ENCODE assay signal across 28 cellular contexts in the genomic region with DNA sequence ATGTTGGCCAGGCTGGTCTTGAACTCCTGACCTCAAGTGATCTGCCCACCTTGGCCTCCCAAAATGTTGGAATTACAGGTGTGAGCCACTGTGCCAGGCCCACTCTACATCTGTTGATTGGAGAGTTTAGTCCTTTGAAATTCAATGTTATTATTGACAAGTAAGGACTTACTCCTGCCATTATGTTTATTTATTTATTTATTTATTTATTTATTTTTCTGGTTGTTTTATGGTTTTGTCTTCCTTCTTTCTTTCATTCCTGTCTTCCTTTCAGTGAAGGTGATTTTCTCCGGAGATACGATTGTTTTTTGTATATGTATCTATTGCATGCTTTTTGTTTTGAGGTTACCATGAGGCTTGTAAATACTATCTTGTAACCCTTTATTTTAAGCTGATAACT.
"Had no signal": no experiment of that assay in that cellular context is flagged by ENCODE, and none has a peak within 500 bp of the region (broad histone marks: within the 10 kb centered on the region; RNA-seq: fewer than 3 reads in every experiment).

No MANE protein-coding gene starts in this region.

- H3K27ac Mint-ChIP-seq: stimulated activated effector memory CD8-positive, alpha-beta T cell treated with anti-CD3 and anti-CD28 coated beads, Interleukin-12 subunit alpha, Interleukin-12 subunit beta, amount 100 ng/mL, for 72 hours; stimulated activated memory B cell treated with anti-CD40 and anti-IgM and Interleukin-4, amounts not matched to agents 10 μg/mL and 1 μg/mL and 100 μg/mL, for 72 hours; stimulated activated naive B cell treated with anti-CD40 and anti-IgM and Interleukin-4, amounts not matched to agents 10 μg/mL and 1 μg/mL and 100 μg/mL, for 72 hours; stimulated activated naive CD8-positive, alpha-beta T cell treated with anti-CD3 and anti-CD28 coated beads, Interleukin-15, amount 100 ng/mL, for 72 hours; stimulated activated naive CD8-positive, alpha-beta T cell treated with anti-CD3 and anti-CD28 coated beads, Interleukin-15, Interleukin-2, amounts not matched to agents 100 ng/mL and 50 ng/mL, for 24 hours; type B pancreatic cell had no signal

- H3K4me1 Mint-ChIP-seq: stimulated activated effector memory CD8-positive, alpha-beta T cell treated with anti-CD3 and anti-CD28 coated beads, Interleukin-12 subunit alpha, Interleukin-12 subunit beta, amount 100 ng/mL, for 72 hours; stimulated activated memory B cell treated with anti-CD40 and anti-IgM and Interleukin-4, amounts not matched to agents 10 μg/mL and 1 μg/mL and 100 μg/mL, for 72 hours; stimulated activated naive B cell treated with anti-CD40 and anti-IgM and Interleukin-4, amounts not matched to agents 10 μg/mL and 1 μg/mL and 100 μg/mL, for 72 hours; stimulated activated naive CD8-positive, alpha-beta T cell treated with anti-CD3 and anti-CD28 coated beads, Interleukin-15, amount 100 ng/mL, for 72 hours had no signal

- H3K36me3 Mint-ChIP-seq: stimulated activated effector memory CD8-positive, alpha-beta T cell treated with anti-CD3 and anti-CD28 coated beads, Interleukin-12 subunit alpha, Interleukin-12 subunit beta, amount 100 ng/mL, for 72 hours; stimulated activated memory B cell treated with anti-CD40 and anti-IgM and Interleukin-4, amounts not matched to agents 10 μg/mL and 1 μg/mL and 100 μg/mL, for 72 hours; stimulated activated naive B cell treated with anti-CD40 and anti-IgM and Interleukin-4, amounts not matched to agents 10 μg/mL and 1 μg/mL and 100 μg/mL, for 72 hours; type B pancreatic cell had no signal

- H3K4me3 ChIP-seq: stomach, suprapubic skin, testis, thoracic aorta, thyroid gland, tibial artery, tibial nerve, transverse colon, upper lobe of left lung, upper lobe of right lung, uterus, vagina had no signal

- H3K36me3 ChIP-seq: stomach, suprapubic skin, thoracic aorta, thyroid gland, tibial artery, tibial nerve, transverse colon, upper lobe of left lung, upper lobe of right lung, uterus, vagina had no signal

- H3K9me3 Mint-ChIP-seq: stimulated activated effector memory CD8-positive, alpha-beta T cell treated with anti-CD3 and anti-CD28 coated beads, Interleukin-12 subunit alpha, Interleukin-12 subunit beta, amount 100 ng/mL, for 72 hours; stimulated activated memory B cell treated with anti-CD40 and anti-IgM and Interleukin-4, amounts not matched to agents 10 μg/mL and 1 μg/mL and 100 μg/mL, for 72 hours; stimulated activated naive CD8-positive, alpha-beta T cell treated with anti-CD3 and anti-CD28 coated beads, Interleukin-15, Interleukin-2, amounts not matched to agents 100 ng/mL and 50 ng/mL, for 24 hours; type B pancreatic cell had no signal

- H3K4me3 Mint-ChIP-seq: stimulated activated effector memory CD8-positive, alpha-beta T cell treated with anti-CD3 and anti-CD28 coated beads, Interleukin-12 subunit alpha, Interleukin-12 subunit beta, amount 100 ng/mL, for 72 hours; stimulated activated memory B cell treated with anti-CD40 and anti-IgM and Interleukin-4, amounts not matched to agents 10 μg/mL and 1 μg/mL and 100 μg/mL, for 72 hours; stimulated activated naive B cell treated with anti-CD40 and anti-IgM and Interleukin-4, amounts not matched to agents 10 μg/mL and 1 μg/mL and 100 μg/mL, for 72 hours; stimulated activated naive CD8-positive, alpha-beta T cell treated with anti-CD3 and anti-CD28 coated beads, Interleukin-15, amount 100 ng/mL, for 72 hours; stimulated activated naive CD8-positive, alpha-beta T cell treated with anti-CD3 and anti-CD28 coated beads, Interleukin-15, Interleukin-2, amounts not matched to agents 100 ng/mL and 50 ng/mL, for 24 hours; type B pancreatic cell had no signal

- H3K9me3 ChIP-seq: testis, thoracic aorta, thyroid gland, tibial artery, tibial nerve, transverse colon, upper lobe of left lung, upper lobe of right lung, uterus, vagina had no signal

- H3K27ac ChIP-seq: stomach, suprapubic skin, testis, thoracic aorta, thyroid gland, tibial artery, tibial nerve, transverse colon, upper lobe of left lung, upper lobe of right lung, uterus, vagina had no signal

- H3K27me3 Mint-ChIP-seq: stimulated activated memory B cell treated with anti-CD40 and anti-IgM and Interleukin-4, amounts not matched to agents 10 μg/mL and 1 μg/mL and 100 μg/mL, for 72 hours; stimulated activated naive CD8-positive, alpha-beta T cell treated with anti-CD3 and anti-CD28 coated beads, Interleukin-15, Interleukin-2, amounts not matched to agents 100 ng/mL and 50 ng/mL, for 24 hours; type B pancreatic cell had no signal

- H3K4me1 ChIP-seq: stomach, suprapubic skin, testis, thyroid gland, tibial artery, tibial nerve, transverse colon, upper lobe of left lung, upper lobe of right lung, uterus, vagina had no signal

- DNase-seq: stimulated activated CD4-positive, alpha-beta T cell treated with anti-CD3 and anti-CD28 coated beads, Interleukin-2, amount 100 ng/mL, for 48 hours; stimulated activated CD4-positive, alpha-beta T cell treated with anti-CD3 and anti-CD28 coated beads, Interleukin-4, amount 100 ng/mL, for 1 hour; stimulated activated CD4-positive, alpha-beta T cell treated with anti-CD3 and anti-CD28 coated beads, Interleukin-4, amount 100 ng/mL, for 24 hours; stimulated activated CD4-positive, alpha-beta T cell treated with anti-CD3 and anti-CD28 coated beads, Interleukin-4, amount 100 ng/mL, for 4 hours; stimulated activated CD8-positive, alpha-beta memory T cell treated with anti-CD3 and anti-CD28 coated beads, Interleukin-4, amount 100 ng/mL, for 48 hours; stimulated activated naive B cell treated with anti-CD40 and anti-IgM and Interleukin-4, amounts not matched to agents 10 μg/mL and 1 μg/mL and 100 μg/mL, for 72 hours; stimulated activated naive CD4-positive, alpha-beta T cell; stimulated activated naive CD4-positive, alpha-beta T cell treated with Interleukin-2 at 50 U/mL for 16 hours; stimulated activated naive CD8-positive, alpha-beta T cell treated with anti-CD3 and anti-CD28 coated beads, Interleukin-15, amount 100 ng/mL, for 72 hours; stimulated activated naive CD8-positive, alpha-beta T cell treated with anti-CD3 and anti-CD28 coated beads, Interleukin-15, Interleukin-2, amounts not matched to agents 100 U/mL and 50 U/mL, for 24 hours; stomach; substantia nigra; testis; thyroid gland; tibial artery; transverse colon; trophoblast cell; upper lobe of left lung; upper lobe of right lung; uterus had no signal
